In the genomic region with DNA sequence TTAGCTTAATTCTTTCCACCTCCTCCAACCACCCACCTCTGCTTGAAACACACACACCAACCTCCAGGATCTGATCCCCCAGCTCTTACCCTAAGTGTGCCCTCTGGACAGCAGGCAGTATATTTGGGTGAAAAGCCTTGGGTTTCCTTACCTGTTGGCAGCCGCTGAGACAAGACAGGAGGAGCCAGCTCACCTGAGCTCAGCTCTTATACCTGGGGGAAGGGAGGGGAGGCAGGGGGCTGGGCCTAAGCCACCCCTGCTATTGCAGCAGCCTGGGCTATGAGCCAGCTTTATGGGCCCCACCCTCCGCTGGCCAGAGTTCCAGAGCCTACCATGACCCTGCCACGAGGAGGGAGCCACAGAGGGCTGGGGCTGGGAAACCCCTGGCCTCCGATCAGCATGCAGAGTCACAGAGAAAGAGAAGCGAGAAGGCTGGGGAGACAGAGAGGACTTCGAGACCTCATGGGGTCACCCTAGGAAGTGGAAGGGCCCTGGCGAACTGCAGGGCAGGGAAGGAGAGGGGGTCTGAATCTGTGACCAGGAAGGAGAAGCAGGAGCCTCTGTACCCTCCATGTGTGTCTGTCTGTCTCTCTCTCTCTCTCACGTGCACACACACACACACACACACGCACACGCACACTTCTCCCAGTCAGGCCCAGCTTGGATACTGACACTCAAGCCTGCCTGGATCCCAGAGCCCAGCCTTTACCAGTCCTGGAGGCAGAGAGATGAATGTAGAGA, we compare ENCODE assay signal across 11 cellular contexts. TPM values are rescaled to one million over a fixed set of nuclear protein-coding genes. Genes with fewer than 3 reads are reported as not detected.
DNase-seq lines count a peak whose midpoint lies in the region; ATAC-seq and TF ChIP-seq lines count a peak whose summit lies in the region.
"Had no signal": no experiment of that assay in that cellular context is flagged by ENCODE, and none has a peak within 500 bp of the region (broad histone marks: within the 10 kb centered on the region; RNA-seq: fewer than 3 reads in every experiment).

Gene S100A14, minus strand, starts transcription at position 182 of the 741 bp plus-strand sequence. CDS start 467 bp downstream, outside the sequence.

- DNase-seq in GM23338 (ENCODE audit: low spot score) (no peak), RWPE2 (ENCODE audit: low spot score) (peak; percentile 90), sigmoid colon (no peak), NCI-H2171 treated with DMSO at 0.1 percent for 48 hours (lab: John Stamatoyannopoulos, UW) (no peak), cerebellar nuclear complex (lab: John Stamatoyannopoulos, UW) (no peak)
- no peak for DNase-seq in activated T-helper 2 cell treated with anti-CD3 and anti-CD28 coated beads, Interferon-gamma antibody, Interleukin-2, Interleukin-4, amounts not matched to agents 10 μg/mL and 5 μg/mL and 100 μg/mL, durations not matched to agents 14 hours and 24 hours and 36 hours (ENCODE audit: low spot score)
- DNase-seq: cortex of kidney; stimulated activated CD4-positive, alpha-beta T cell treated with anti-CD3 and anti-CD28 coated beads, Interleukin-2, amount 100 ng/mL, for 24 hours had no signal

- H3K9ac ChIP-seq in iPS-15b (ENCODE audit: low read depth, low read length), result peak within 1 kb of the TSS; percentile 37

- H3K9me2 ChIP-seq in GM23338 (ENCODE audit: insufficient read depth), result no peaks in the 10 kb centered on the region

- peaks cover 14% of the 10 kb centered on the region for H3K27me3 Mint-ChIP-seq in GM23338 (ENCODE audit: insufficient read depth, low read depth, poor library complexity)
- H3K27me3 Mint-ChIP-seq in activated T-helper 2 cell treated with anti-CD3 and anti-CD28 coated beads, Interferon-gamma antibody, Interleukin-2, Interleukin-4, amounts not matched to agents 10 μg/mL and 5 μg/mL and 100 μg/mL, durations not matched to agents 14 hours and 24 hours and 36 hours (ENCODE audit: low read depth), result no peaks in the 10 kb centered on the region

- no peak within 1 kb of the TSS for H3K4me3 Mint-ChIP-seq in GM23338
- H3K4me3 Mint-ChIP-seq in activated T-helper 2 cell treated with anti-CD3 and anti-CD28 coated beads, Interferon-gamma antibody, Interleukin-2, Interleukin-4, amounts not matched to agents 10 μg/mL and 5 μg/mL and 100 μg/mL, durations not matched to agents 14 hours and 24 hours and 36 hours (ENCODE audit: low read depth), result no peak within 1 kb of the TSS

- peak within 1 kb of the TSS; percentile 74; the same call in 1 of the 2 replicates for H2AFZ ChIP-seq in GM23338

- no peaks in the 10 kb centered on the region for H3K9me3 ChIP-seq in RWPE2 (ENCODE audit: severe bottlenecking)
- H3K9me3 ChIP-seq in iPS-15b (ENCODE audit: control insufficient read depth, insufficient read depth, low read length), result no peaks in the 10 kb centered on the region
- H3K9me3 ChIP-seq in sigmoid colon, result no peaks in the 10 kb centered on the region

- H3K27me3 ChIP-seq in GM23338 (ENCODE audit: insufficient read depth), result no peaks in the 10 kb centered on the region
- H3K27me3 ChIP-seq in RWPE2 (ENCODE audit: insufficient read depth, poor library complexity, severe bottlenecking), result no peaks in the 10 kb centered on the region
- H3K27me3 ChIP-seq in iPS-15b (ENCODE audit: control insufficient read depth, insufficient read depth, low read length), result no peaks in the 10 kb centered on the region
- no peaks in the 10 kb centered on the region for H3K27me3 ChIP-seq in sigmoid colon

- no peaks in the 10 kb centered on the region for H3K9me3 Mint-ChIP-seq in GM23338
- no peaks in the 10 kb centered on the region for H3K9me3 Mint-ChIP-seq in activated T-helper 2 cell treated with anti-CD3 and anti-CD28 coated beads, Interferon-gamma antibody, Interleukin-2, Interleukin-4, amounts not matched to agents 10 μg/mL and 5 μg/mL and 100 μg/mL, durations not matched to agents 14 hours and 24 hours and 36 hours

- peaks cover 11% of the 10 kb centered on the region for H3K36me3 Mint-ChIP-seq in GM23338 (ENCODE audit: low read depth)
- no peaks in the 10 kb centered on the region for H3K36me3 Mint-ChIP-seq in activated T-helper 2 cell treated with anti-CD3 and anti-CD28 coated beads, Interferon-gamma antibody, Interleukin-2, Interleukin-4, amounts not matched to agents 10 μg/mL and 5 μg/mL and 100 μg/mL, durations not matched to agents 14 hours and 24 hours and 36 hours (ENCODE audit: low read depth)

- H4K20me1 ChIP-seq in GM23338 (replicated peaks; ENCODE audit: insufficient read depth), result no peaks in the 10 kb centered on the region

- H3K4me2 ChIP-seq in GM23338, result no peak within 1 kb of the TSS

- ATAC-seq in GM23338 (peak; percentile 12), RWPE2 (ENCODE audit: low read depth) (peak; percentile 51), GM19351 (IDR thresholded peaks at IDR 0.05; ENCODE audit: unreplicated experiment) (no peak)

- H3K27ac ChIP-seq in GM23338 (ENCODE audit: low read depth) (no peak within 1 kb of the TSS), RWPE2 (ENCODE audit: poor library complexity, severe bottlenecking) (peak within 1 kb of the TSS; percentile 98), sigmoid colon (peak within 1 kb of the TSS in 3 of 4 donors; percentile 7 to 13 (median 10))

- no peaks in the 10 kb centered on the region for H3F3A ChIP-seq in GM23338 (replicated peaks; ENCODE audit: low read depth)

- TF ChIP-seq POLR2A in sigmoid colon (IDR thresholded peaks at IDR 0.05), result peak in 1 of 2 donors; percentile 41

- H3K79me2 ChIP-seq in GM23338 (replicated peaks; ENCODE audit: insufficient read depth), result no peaks in the 10 kb centered on the region

- H3K36me3 ChIP-seq in GM23338 (ENCODE audit: insufficient read depth) (no peaks in the 10 kb centered on the region), RWPE2 (ENCODE audit: low read depth) (peaks cover 33% of the 10 kb centered on the region), iPS-15b (ENCODE audit: control insufficient read depth, insufficient read depth, low read length) (no peaks in the 10 kb centered on the region), sigmoid colon (peaks cover 0 to 25% (median 10%) of the 10 kb centered on the region in 4 donors)

- H3K4me1 ChIP-seq in GM23338 (ENCODE audit: insufficient read depth) (peaks cover 10% of the 10 kb centered on the region; the same call in 1 of the 2 replicates), RWPE2 (ENCODE audit: insufficient read depth, poor library complexity, severe bottlenecking) (peaks cover 23% of the 10 kb centered on the region), iPS-15b (ENCODE audit: control insufficient read depth, insufficient read depth, low read length) (peaks cover 3% of the 10 kb centered on the region), sigmoid colon (peaks cover 0 to 30% (median 22%) of the 10 kb centered on the region in 4 donors)

- H3K4me1 Mint-ChIP-seq in GM23338, result peaks cover 36% of the 10 kb centered on the region
- H3K4me1 Mint-ChIP-seq in activated T-helper 2 cell treated with anti-CD3 and anti-CD28 coated beads, Interferon-gamma antibody, Interleukin-2, Interleukin-4, amounts not matched to agents 10 μg/mL and 5 μg/mL and 100 μg/mL, durations not matched to agents 14 hours and 24 hours and 36 hours (ENCODE audit: low read depth), result peaks cover 4% of the 10 kb centered on the region

- H3K4me3 ChIP-seq in GM23338, result no peak within 1 kb of the TSS
- peak within 1 kb of the TSS; percentile 49 for H3K4me3 ChIP-seq in RWPE2 (ENCODE audit: severe bottlenecking)
- H3K4me3 ChIP-seq in iPS-15b (ENCODE audit: low read depth, low read length), result no peak within 1 kb of the TSS
- H3K4me3 ChIP-seq in sigmoid colon, result no peak within 1 kb of the TSS

- H3K27ac Mint-ChIP-seq in GM23338, result no peak within 1 kb of the TSS; the same call in 1 of the 2 replicates
- H3K27ac Mint-ChIP-seq in activated T-helper 2 cell treated with anti-CD3 and anti-CD28 coated beads, Interferon-gamma antibody, Interleukin-2, Interleukin-4, amounts not matched to agents 10 μg/mL and 5 μg/mL and 100 μg/mL, durations not matched to agents 14 hours and 24 hours and 36 hours, result no peak within 1 kb of the TSS

- intact Hi-C loops in sigmoid colon (cut with DNase I), result loop anchor here (2.0 to 5.0 kb wide), 2 partner anchors 44 to 104 kb away; no protein-coding TSS in a partner anchor
- intact Hi-C loops in activated T-helper 2 cell treated with anti-CD3 and anti-CD28 coated beads, Interferon-gamma antibody, Interleukin-2, Interleukin-4, amounts not matched to agents 10 μg/mL and 5 μg/mL and 100 μg/mL, durations not matched to agents 14 hours and 24 hours and 36 hours (cut with micrococcal nuclease), result loop anchor here (2.0 kb wide), 1 partner anchor 84 kb away; no protein-coding TSS in a partner anchor

- no peak for TF ChIP-seq EP300 in sigmoid colon (IDR thresholded peaks at IDR 0.05)

- no peak for TF ChIP-seq CTCF in GM23338 (conservative IDR thresholded peaks at IDR 0.05; ENCODE audit: low read depth in 2 of 2)
- TF ChIP-seq CTCF in RWPE2 (IDR thresholded peaks at IDR 0.05; ENCODE audit: poor library complexity, severe bottlenecking), result no peak
- TF ChIP-seq CTCF in sigmoid colon (IDR thresholded peaks at IDR 0.05), result no peak

- WGBS in sigmoid colon, 2 donors, result 15 to 59% methylated on average over 10 of the region's 10 CpGs

TF ChIP-seq in GM23338, 12 proteins besides CTCF, POLR2A, EP300 and RAD21 (continues in another document):
- no peak for TF ChIP-seq STAT1 (IDR thresholded peaks at IDR 0.05; ENCODE audit: unreplicated experiment)
- TF ChIP-seq EZH2 (IDR thresholded peaks at IDR 0.05; ENCODE audit: low read depth, unreplicated experiment), result no peak
- no peak for TF ChIP-seq ZNF331 (CRISPR knock-in tag; IDR thresholded peaks at IDR 0.05; ENCODE audit: low read depth)
- no peak for TF ChIP-seq POLR2AphosphoS5 (IDR thresholded peaks at IDR 0.05; ENCODE audit: low read depth)

RNA-seq across cellular contexts. Expression of gene S100A14, which starts in this region (rescaled TPM):
- total RNA-seq in GM23338 (2014; rRNA removed; shearing (Covaris generic)), result 0.28 TPM in 1 of 2 replicates, not detected in the other
- polyA plus RNA-seq in GM23338 (2016; fragmentation: Nextera tagmentation; extraction: Ambion mirVana), result 0.53 and 0.64 TPM in 2 replicates
- total RNA-seq in sigmoid colon, result 1 to 10 TPM in 1 of 4 donors, under 1 TPM in 1, not detected in 2; 0.82 to 1.8 TPM
- polyA plus RNA-seq in sigmoid colon, result 1,000 to 10,000 TPM in 1 of 3 donors, 100 to 1,000 TPM in 2; 789 to 1,144 (median 825) TPM
- total RNA-seq in activated T-helper 2 cell treated with anti-CD3 and anti-CD28 coated beads, Interferon-gamma antibody, Interleukin-2, Interleukin-4, amounts not matched to agents 10 μg/mL and 5 μg/mL and 100 μg/mL, durations not matched to agents 14 hours and 24 hours and 36 hours, result not detected in 2 replicates
- total RNA-seq: M059J had no signal

Comparison
In these comparisons a context has a peak if more than half of its experiments do, and no peak if none do; other contexts are left out.
1. RNA of gene S100A14 (polyA plus RNA-seq): 789 to 1,144 TPM in sigmoid colon; 0.53 to 0.64 TPM in GM23338; every median in the first group is over 100 times any median in the second.
2. Peak in ATAC-seq in GM23338; RNA of the gene not detected or under 1 TPM.